In the genomic region with DNA sequence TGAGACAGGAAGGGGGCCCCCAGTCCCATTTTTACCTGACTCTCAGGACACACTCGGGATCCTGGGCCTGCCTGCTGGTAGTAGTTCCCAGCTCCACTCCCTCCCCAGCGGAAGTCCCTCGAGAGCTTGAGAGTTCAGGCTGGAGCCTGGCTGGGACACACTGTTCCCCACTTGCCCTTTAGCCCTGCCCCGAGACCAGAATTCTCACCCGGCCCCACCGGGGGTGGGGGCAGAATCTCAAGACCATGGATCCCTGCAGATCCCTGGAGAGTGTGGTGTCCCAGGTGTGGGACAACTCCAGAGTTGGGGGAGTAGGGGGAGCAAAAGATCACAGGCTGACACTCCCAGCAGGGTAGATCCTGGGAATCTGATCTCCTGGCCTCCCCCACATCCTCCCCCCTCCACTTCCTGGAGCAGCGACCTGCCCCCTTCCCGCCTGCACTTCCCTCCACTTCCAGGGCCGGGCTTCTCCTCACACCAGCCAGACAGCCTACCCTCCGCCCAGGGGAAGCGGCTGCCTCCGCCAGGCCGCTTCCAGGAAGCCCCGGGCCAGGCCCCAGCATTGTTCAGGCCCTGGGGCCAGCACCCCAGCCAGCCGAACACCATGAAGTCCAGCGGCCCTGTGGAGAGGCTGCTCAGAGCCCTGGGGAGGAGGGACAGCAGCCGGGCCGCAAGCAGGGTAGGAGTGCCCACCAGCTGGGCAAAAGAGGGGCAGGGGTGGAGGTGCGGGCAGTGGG, we compare ENCODE assay signal across 1 cellular context.
TF ChIP-seq lines count a peak whose summit lies in the region.

A gene with protein sequence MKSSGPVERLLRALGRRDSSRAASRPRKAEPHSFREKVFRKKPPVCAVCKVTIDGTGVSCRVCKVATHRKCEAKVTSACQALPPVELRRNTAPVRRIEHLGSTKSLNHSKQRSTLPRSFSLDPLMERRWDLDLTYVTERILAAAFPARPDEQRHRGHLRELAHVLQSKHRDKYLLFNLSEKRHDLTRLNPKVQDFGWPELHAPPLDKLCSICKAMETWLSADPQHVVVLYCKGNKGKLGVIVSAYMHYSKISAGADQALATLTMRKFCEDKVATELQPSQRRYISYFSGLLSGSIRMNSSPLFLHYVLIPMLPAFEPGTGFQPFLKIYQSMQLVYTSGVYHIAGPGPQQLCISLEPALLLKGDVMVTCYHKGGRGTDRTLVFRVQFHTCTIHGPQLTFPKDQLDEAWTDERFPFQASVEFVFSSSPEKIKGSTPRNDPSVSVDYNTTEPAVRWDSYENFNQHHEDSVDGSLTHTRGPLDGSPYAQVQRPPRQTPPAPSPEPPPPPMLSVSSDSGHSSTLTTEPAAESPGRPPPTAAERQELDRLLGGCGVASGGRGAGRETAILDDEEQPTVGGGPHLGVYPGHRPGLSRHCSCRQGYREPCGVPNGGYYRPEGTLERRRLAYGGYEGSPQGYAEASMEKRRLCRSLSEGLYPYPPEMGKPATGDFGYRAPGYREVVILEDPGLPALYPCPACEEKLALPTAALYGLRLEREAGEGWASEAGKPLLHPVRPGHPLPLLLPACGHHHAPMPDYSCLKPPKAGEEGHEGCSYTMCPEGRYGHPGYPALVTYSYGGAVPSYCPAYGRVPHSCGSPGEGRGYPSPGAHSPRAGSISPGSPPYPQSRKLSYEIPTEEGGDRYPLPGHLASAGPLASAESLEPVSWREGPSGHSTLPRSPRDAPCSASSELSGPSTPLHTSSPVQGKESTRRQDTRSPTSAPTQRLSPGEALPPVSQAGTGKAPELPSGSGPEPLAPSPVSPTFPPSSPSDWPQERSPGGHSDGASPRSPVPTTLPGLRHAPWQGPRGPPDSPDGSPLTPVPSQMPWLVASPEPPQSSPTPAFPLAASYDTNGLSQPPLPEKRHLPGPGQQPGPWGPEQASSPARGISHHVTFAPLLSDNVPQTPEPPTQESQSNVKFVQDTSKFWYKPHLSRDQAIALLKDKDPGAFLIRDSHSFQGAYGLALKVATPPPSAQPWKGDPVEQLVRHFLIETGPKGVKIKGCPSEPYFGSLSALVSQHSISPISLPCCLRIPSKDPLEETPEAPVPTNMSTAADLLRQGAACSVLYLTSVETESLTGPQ (N-terminal part only) (plus strand): TSS at position 484 of the 737 bp plus-strand sequence. CDS start 121 bp downstream, at position 605.

TF ChIP-seq in HEK293, 187 proteins besides CTCF, POLR2A, EP300 and RAD21 (continued from another document and continues in another):
- TF ChIP-seq, protein P1, sequence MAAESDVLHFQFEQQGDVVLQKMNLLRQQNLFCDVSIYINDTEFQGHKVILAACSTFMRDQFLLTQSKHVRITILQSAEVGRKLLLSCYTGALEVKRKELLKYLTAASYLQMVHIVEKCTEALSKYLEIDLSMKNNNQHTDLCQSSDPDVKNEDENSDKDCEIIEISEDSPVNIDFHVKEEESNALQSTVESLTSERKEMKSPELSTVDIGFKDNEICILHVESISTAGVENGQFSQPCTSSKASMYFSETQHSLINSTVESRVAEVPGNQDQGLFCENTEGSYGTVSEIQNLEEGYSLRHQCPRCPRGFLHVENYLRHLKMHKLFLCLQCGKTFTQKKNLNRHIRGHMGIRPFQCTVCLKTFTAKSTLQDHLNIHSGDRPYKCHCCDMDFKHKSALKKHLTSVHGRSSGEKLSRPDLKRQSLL (tag by site-specific recombination; IDR thresholded peaks at IDR 0.05) = no peak
- TF ChIP-seq HOXD13 (CRISPR knock-in tag; IDR thresholded peaks at IDR 0.05; ENCODE audit: borderline replicate concordance) (no peak), ZNF248 (tag by site-specific recombination; IDR thresholded peaks at IDR 0.05) (no peak), SCRT1 (tag by site-specific recombination; IDR thresholded peaks at IDR 0.05; ENCODE audit: borderline replicate concordance) (no peak), ZEB2 (tag by site-specific recombination; IDR thresholded peaks at IDR 0.05) (peak; percentile 78), KLF7 (tag by site-specific recombination; IDR thresholded peaks at IDR 0.05; ENCODE audit: borderline replicate concordance) (no peak), ZBTB20 (tag by site-specific recombination; IDR thresholded peaks at IDR 0.05) (peak; percentile 76), BCL11B (tag by site-specific recombination; IDR thresholded peaks at IDR 0.05; ENCODE audit: low read depth) (0 out of 2 replicates have a peak, but pooled peaks have one; percentile 10), ZSCAN16 (tag by site-specific recombination; IDR thresholded peaks at IDR 0.05) (no peak), ZNF785 (tag by site-specific recombination; IDR thresholded peaks at IDR 0.05) (no peak), ZNF654 (tag by site-specific recombination; IDR thresholded peaks at IDR 0.05; ENCODE audit: low read depth) (no peak), ZNF76 (tag by site-specific recombination; IDR thresholded peaks at IDR 0.05; ENCODE audit: borderline replicate concordance, low read depth) (no peak; the same call in 1 of the 2 replicates), ZNF555 (tag by site-specific recombination; conservative IDR thresholded peaks at IDR 0.05) (no peak), SP3 (tag by site-specific recombination; IDR thresholded peaks at IDR 0.05) (peak; percentile 86), ZNF544 (tag by site-specific recombination; IDR thresholded peaks at IDR 0.05) (no peak), SETDB1 (IDR thresholded peaks at IDR 0.05; ENCODE audit: insufficient read length, low read length) (no peak), ZNF366 (tag by site-specific recombination; conservative IDR thresholded peaks at IDR 0.05) (peak; percentile 47; the same call in 1 of the 2 replicates), ZNF510 (tag by site-specific recombination; IDR thresholded peaks at IDR 0.05; ENCODE audit: insufficient replicate concordance) (no peak), ZNF660 (tag by site-specific recombination; IDR thresholded peaks at IDR 0.05) (no peak), ZNF112 (tag by site-specific recombination; IDR thresholded peaks at IDR 0.05) (no peak), ZNF266 (tag by site-specific recombination; IDR thresholded peaks at IDR 0.05; ENCODE audit: low read depth) (no peak), REPIN1 (tag by site-specific recombination; IDR thresholded peaks at IDR 0.05; ENCODE audit: low read depth) (no peak), ZNF48 (tag by site-specific recombination; IDR thresholded peaks at IDR 0.05) (no peak), ZNF416 (tag by site-specific recombination; IDR thresholded peaks at IDR 0.05) (no peak)
- TF ChIP-seq, protein P2, sequence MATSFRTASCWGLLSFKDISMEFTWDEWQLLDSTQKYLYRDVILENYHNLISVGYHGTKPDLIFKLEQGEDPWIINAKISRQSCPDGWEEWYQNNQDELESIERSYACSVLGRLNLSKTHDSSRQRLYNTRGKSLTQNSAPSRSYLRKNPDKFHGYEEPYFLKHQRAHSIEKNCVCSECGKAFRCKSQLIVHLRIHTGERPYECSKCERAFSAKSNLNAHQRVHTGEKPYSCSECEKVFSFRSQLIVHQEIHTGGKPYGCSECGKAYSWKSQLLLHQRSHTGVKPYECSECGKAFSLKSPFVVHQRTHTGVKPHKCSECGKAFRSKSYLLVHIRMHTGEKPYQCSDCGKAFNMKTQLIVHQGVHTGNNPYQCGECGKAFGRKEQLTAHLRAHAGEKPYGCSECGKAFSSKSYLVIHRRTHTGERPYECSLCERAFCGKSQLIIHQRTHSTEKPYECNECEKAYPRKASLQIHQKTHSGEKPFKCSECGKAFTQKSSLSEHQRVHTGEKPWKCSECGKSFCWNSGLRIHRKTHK (tag by site-specific recombination; IDR thresholded peaks at IDR 0.05) = no peak
- TF ChIP-seq, protein P3, sequence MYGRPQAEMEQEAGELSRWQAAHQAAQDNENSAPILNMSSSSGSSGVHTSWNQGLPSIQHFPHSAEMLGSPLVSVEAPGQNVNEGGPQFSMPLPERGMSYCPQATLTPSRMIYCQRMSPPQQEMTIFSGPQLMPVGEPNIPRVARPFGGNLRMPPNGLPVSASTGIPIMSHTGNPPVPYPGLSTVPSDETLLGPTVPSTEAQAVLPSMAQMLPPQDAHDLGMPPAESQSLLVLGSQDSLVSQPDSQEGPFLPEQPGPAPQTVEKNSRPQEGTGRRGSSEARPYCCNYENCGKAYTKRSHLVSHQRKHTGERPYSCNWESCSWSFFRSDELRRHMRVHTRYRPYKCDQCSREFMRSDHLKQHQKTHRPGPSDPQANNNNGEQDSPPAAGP (tag by site-specific recombination; IDR thresholded peaks at IDR 0.05) = peak; percentile 78
- TF ChIP-seq, protein P4, sequence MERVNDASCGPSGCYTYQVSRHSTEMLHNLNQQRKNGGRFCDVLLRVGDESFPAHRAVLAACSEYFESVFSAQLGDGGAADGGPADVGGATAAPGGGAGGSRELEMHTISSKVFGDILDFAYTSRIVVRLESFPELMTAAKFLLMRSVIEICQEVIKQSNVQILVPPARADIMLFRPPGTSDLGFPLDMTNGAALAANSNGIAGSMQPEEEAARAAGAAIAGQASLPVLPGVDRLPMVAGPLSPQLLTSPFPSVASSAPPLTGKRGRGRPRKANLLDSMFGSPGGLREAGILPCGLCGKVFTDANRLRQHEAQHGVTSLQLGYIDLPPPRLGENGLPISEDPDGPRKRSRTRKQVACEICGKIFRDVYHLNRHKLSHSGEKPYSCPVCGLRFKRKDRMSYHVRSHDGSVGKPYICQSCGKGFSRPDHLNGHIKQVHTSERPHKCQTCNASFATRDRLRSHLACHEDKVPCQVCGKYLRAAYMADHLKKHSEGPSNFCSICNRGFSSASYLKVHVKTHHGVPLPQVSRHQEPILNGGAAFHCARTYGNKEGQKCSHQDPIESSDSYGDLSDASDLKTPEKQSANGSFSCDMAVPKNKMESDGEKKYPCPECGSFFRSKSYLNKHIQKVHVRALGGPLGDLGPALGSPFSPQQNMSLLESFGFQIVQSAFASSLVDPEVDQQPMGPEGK (tag by site-specific recombination; IDR thresholded peaks at IDR 0.05) = peak; percentile 88
- TF ChIP-seq, protein P5, sequence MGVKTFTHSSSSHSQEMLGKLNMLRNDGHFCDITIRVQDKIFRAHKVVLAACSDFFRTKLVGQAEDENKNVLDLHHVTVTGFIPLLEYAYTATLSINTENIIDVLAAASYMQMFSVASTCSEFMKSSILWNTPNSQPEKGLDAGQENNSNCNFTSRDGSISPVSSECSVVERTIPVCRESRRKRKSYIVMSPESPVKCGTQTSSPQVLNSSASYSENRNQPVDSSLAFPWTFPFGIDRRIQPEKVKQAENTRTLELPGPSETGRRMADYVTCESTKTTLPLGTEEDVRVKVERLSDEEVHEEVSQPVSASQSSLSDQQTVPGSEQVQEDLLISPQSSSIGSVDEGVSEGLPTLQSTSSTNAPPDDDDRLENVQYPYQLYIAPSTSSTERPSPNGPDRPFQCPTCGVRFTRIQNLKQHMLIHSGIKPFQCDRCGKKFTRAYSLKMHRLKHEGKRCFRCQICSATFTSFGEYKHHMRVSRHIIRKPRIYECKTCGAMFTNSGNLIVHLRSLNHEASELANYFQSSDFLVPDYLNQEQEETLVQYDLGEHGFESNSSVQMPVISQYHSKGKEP (tag by site-specific recombination; IDR thresholded peaks at IDR 0.05) = no peak
- TF ChIP-seq, protein P6, sequence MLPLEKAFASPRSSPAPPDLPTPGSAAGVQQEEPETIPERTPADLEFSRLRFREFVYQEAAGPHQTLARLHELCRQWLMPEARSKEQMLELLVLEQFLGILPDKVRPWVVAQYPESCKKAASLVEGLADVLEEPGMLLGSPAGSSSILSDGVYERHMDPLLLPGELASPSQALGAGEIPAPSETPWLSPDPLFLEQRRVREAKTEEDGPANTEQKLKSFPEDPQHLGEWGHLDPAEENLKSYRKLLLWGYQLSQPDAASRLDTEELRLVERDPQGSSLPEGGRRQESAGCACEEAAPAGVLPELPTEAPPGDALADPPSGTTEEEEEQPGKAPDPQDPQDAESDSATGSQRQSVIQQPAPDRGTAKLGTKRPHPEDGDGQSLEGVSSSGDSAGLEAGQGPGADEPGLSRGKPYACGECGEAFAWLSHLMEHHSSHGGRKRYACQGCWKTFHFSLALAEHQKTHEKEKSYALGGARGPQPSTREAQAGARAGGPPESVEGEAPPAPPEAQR (tag by site-specific recombination; IDR thresholded peaks at IDR 0.05) = no peak
- TF ChIP-seq, protein P7, sequence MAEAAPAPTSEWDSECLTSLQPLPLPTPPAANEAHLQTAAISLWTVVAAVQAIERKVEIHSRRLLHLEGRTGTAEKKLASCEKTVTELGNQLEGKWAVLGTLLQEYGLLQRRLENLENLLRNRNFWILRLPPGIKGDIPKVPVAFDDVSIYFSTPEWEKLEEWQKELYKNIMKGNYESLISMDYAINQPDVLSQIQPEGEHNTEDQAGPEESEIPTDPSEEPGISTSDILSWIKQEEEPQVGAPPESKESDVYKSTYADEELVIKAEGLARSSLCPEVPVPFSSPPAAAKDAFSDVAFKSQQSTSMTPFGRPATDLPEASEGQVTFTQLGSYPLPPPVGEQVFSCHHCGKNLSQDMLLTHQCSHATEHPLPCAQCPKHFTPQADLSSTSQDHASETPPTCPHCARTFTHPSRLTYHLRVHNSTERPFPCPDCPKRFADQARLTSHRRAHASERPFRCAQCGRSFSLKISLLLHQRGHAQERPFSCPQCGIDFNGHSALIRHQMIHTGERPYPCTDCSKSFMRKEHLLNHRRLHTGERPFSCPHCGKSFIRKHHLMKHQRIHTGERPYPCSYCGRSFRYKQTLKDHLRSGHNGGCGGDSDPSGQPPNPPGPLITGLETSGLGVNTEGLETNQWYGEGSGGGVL (tag by site-specific recombination; IDR thresholded peaks at IDR 0.05) = peak; percentile 98
- TF ChIP-seq, protein P8, sequence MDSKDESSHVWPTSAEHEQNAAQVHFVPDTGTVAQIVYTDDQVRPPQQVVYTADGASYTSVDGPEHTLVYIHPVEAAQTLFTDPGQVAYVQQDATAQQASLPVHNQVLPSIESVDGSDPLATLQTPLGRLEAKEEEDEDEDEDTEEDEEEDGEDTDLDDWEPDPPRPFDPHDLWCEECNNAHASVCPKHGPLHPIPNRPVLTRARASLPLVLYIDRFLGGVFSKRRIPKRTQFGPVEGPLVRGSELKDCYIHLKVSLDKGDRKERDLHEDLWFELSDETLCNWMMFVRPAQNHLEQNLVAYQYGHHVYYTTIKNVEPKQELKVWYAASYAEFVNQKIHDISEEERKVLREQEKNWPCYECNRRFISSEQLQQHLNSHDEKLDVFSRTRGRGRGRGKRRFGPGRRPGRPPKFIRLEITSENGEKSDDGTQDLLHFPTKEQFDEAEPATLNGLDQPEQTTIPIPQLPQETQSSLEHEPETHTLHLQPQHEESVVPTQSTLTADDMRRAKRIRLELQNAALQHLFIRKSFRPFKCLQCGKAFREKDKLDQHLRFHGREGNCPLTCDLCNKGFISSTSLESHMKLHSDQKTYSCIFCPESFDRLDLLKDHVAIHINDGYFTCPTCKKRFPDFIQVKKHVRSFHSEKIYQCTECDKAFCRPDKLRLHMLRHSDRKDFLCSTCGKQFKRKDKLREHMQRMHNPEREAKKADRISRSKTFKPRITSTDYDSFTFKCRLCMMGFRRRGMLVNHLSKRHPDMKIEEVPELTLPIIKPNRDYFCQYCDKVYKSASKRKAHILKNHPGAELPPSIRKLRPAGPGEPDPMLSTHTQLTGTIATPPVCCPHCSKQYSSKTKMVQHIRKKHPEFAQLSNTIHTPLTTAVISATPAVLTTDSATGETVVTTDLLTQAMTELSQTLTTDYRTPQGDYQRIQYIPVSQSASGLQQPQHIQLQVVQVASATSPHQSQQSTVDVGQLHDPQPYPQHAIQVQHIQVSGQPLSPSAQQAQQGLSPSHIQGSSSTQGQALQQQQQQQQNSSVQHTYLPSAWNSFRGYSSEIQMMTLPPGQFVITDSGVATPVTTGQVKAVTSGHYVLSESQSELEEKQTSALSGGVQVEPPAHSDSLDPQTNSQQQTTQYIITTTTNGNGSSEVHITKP (tag by site-specific recombination; IDR thresholded peaks at IDR 0.05) = peak; percentile 90
- TF ChIP-seq, protein P9, sequence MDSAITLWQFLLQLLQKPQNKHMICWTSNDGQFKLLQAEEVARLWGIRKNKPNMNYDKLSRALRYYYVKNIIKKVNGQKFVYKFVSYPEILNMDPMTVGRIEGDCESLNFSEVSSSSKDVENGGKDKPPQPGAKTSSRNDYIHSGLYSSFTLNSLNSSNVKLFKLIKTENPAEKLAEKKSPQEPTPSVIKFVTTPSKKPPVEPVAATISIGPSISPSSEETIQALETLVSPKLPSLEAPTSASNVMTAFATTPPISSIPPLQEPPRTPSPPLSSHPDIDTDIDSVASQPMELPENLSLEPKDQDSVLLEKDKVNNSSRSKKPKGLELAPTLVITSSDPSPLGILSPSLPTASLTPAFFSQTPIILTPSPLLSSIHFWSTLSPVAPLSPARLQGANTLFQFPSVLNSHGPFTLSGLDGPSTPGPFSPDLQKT (IDR thresholded peaks at IDR 0.05; ENCODE audit: borderline replicate concordance, low read depth, low read length) = no peak
